9 cellular contexts compared by ENCODE assay signal in genomic region chr20:5073154-5074049, GRCh38. TPM values are rescaled to one million over a fixed set of nuclear protein-coding genes. Genes with fewer than 3 reads are reported as not detected.
DNase-seq lines count a peak whose midpoint lies in the region; ATAC-seq and TF ChIP-seq lines count a peak whose summit lies in the region.
"Had no signal": no experiment of that assay in that cellular context is flagged by ENCODE, and none has a peak within 500 bp of the region (broad histone marks: within the 10 kb centered on the region; RNA-seq: fewer than 3 reads in every experiment).

No MANE protein-coding gene starts in this region.

- DNase-seq in NCI-H146 (lab: John Stamatoyannopoulos, UW): peak; percentile 35
- no peak for DNase-seq in NCI-H146 treated with DMSO at 0.1 percent for 48 hours (lab: John Stamatoyannopoulos, UW; ENCODE audit: unreplicated experiment)
- no peak for DNase-seq in Panc1 (ENCODE audit: low read depth, low spot score)
- no peak for DNase-seq in endothelial cell (ENCODE audit: low spot score)
- no peak for DNase-seq in iPS-NIHi7 (ENCODE audit: extremely low spot score)
- DNase-seq: CD4-positive, CD25-positive, alpha-beta regulatory T cell had no signal

- peak overlapping the region; percentile 20 for H3K27ac Mint-ChIP-seq in endothelial cell (ENCODE audit: unreplicated experiment)

- no peak overlapping the region for H3K27ac ChIP-seq in Panc1 (ENCODE audit: low read length)

- in situ Hi-C loops in Panc1 (cut with HindIII; ENCODE audit: low pct_unique_long_range_greater_than_20kb, low sequenced_read_pairs): no loop called here

- H3K36me3 ChIP-seq in Panc1 (ENCODE audit: control insufficient read depth, insufficient read depth, low read length): no peaks in the 10 kb centered on the region
- H3K36me3 ChIP-seq in mucosa of stomach (ENCODE audit: control insufficient read depth, insufficient read depth, low read length): no peaks in the 10 kb centered on the region

- no TSS peak for BruUV-seq in Panc1 (replicated peaks; lab: Mats Ljungman, UMichigan)

- no peaks in the 10 kb centered on the region for H3K9me3 Mint-ChIP-seq in endothelial cell (ENCODE audit: unreplicated experiment)
- H3K9me3 Mint-ChIP-seq: CD4-positive, CD25-positive, alpha-beta regulatory T cell had no signal

- no peaks in the 10 kb centered on the region for H3K9me3 ChIP-seq in Panc1 (ENCODE audit: control insufficient read depth, insufficient read depth, low read depth, low read length)
- H3K9me3 ChIP-seq in mucosa of stomach (ENCODE audit: control insufficient read depth, low read length): no peaks in the 10 kb centered on the region

- peaks cover 10% of the 10 kb centered on the region for H3K36me3 Mint-ChIP-seq in endothelial cell (ENCODE audit: low read depth, unreplicated experiment)

- peak overlapping the region; percentile 53 for H3K9ac ChIP-seq in mucosa of stomach (ENCODE audit: low read length)

- H3K4me3 ChIP-seq in Panc1 (ENCODE audit: low read depth in 2 of 2, low read length in 2 of 2) (no peak overlapping the region), mucosa of stomach (ENCODE audit: low read length) (no peak overlapping the region)

- no peaks in the 10 kb centered on the region for H3K27me3 ChIP-seq in Panc1 (ENCODE audit: control insufficient read depth, insufficient read depth, low read length)
- no peaks in the 10 kb centered on the region for H3K27me3 ChIP-seq in mucosa of stomach (ENCODE audit: control insufficient read depth, insufficient read depth, low read length)

- ATAC-seq in Panc1 (peak; percentile 91), GM19395 (IDR thresholded peaks at IDR 0.05; ENCODE audit: unreplicated experiment) (no peak), HG03097 (IDR thresholded peaks at IDR 0.05; ENCODE audit: low FRiP score, unreplicated experiment) (no peak)

- H3K4me3 Mint-ChIP-seq in endothelial cell (ENCODE audit: unreplicated experiment): no peak overlapping the region
- H3K4me3 Mint-ChIP-seq: CD4-positive, CD25-positive, alpha-beta regulatory T cell had no signal

- peaks cover 10% of the 10 kb centered on the region for H3K27me3 Mint-ChIP-seq in endothelial cell (ENCODE audit: unreplicated experiment)
- H3K27me3 Mint-ChIP-seq: CD4-positive, CD25-positive, alpha-beta regulatory T cell had no signal

- POLR2A ChIA-PET in Panc1 (lab: Charles Lee): no interaction called here

- TF ChIP-seq CTCF in Panc1 (IDR thresholded peaks at IDR 0.05): no peak
- TF ChIP-seq CTCF in endothelial cell (IDR thresholded peaks at IDR 0.05; ENCODE audit: unreplicated experiment): no peak

- peaks cover 22% of the 10 kb centered on the region for H3K4me1 Mint-ChIP-seq in endothelial cell (ENCODE audit: unreplicated experiment)

- H3K4me1 ChIP-seq in Panc1 (ENCODE audit: control insufficient read depth, insufficient read depth, low read length) (peaks cover 8% of the 10 kb centered on the region; the same call in 1 of the 2 replicates), mucosa of stomach (ENCODE audit: control insufficient read depth, insufficient read depth, low read length) (peaks cover 22% of the 10 kb centered on the region)

- intact Hi-C loops in Panc1 (cut with micrococcal nuclease; ENCODE audit: unreplicated experiment): no loop called here

- CTCF ChIA-PET in Panc1 (lab: Charles Lee): interaction anchor here (0.7 kb wide), 1 partner anchor 143 kb away, joined by 8 read pairs; no protein-coding TSS in a partner anchor

RNA-seq across cellular contexts. Expression of gene TMEM230, which starts 39.5 kb away (rescaled TPM):
- total RNA-seq in Panc1 (2021; ENCODE audit: unreplicated experiment): 89.3 TPM
- 77.7 TPM for polyA plus RNA-seq in Panc1 (2012; ENCODE audit: insufficient read length)
- total RNA-seq in endothelial cell (ENCODE audit: unreplicated experiment): 62.2 TPM

RNA-seq across cellular contexts. Expression of gene PCNA, which starts 46.4 kb away (rescaled TPM):
- 182 TPM for total RNA-seq in Panc1 (2021; ENCODE audit: unreplicated experiment)
- polyA plus RNA-seq in Panc1 (2012; ENCODE audit: insufficient read length): 106 TPM
- total RNA-seq in endothelial cell (ENCODE audit: unreplicated experiment): 77.1 TPM

RNA-seq across cellular contexts. Expression of gene CDS2, which starts 53.4 kb away (rescaled TPM):
- total RNA-seq in Panc1 (2021; ENCODE audit: unreplicated experiment) (54.0 TPM), endothelial cell (ENCODE audit: unreplicated experiment) (130 TPM)
- polyA plus RNA-seq in Panc1 (2012; ENCODE audit: insufficient read length): 29.1 TPM
